In the genomic region with DNA sequence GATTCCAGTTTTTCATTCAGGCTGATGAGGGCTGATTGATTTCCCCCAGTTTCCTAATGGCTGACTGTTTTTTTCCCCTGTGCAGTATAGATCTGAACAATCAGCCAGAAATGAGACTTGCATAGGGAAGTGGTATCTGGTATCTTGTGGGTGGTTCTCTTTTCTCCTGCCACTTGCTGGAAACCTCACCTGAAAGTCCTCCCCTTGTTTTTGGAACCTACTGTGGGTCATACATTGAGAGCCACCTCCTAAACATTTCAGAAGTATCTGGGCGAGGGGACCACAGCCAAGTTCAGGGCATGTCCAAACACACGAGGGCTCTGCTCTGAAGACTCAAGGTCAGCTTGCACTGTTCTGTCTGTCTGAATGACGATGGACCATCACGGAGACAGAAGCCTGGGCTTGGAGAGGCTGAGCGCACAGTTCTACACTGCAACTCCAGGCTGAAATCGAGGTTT, we compare ENCODE assay signal across 1 cellular context.
TF ChIP-seq lines count a peak whose summit lies in the region.

No MANE protein-coding gene starts in this region.

TF ChIP-seq in GM12878, 131 proteins besides CTCF, POLR2A, EP300 and RAD21 (continued from another document):
- TF ChIP-seq CUX1 (IDR thresholded peaks at IDR 0.05; ENCODE audit: insufficient replicate concordance, low read depth, low read length) (peak; percentile 47), SMARCA5 (IDR thresholded peaks at IDR 0.05) (no peak), YY1 (IDR thresholded peaks at IDR 0.05; ENCODE audit: low read depth, low read length) (peak; percentile 62), IKZF2 (IDR thresholded peaks at IDR 0.05) (peak; percentile 53 to 57; a peak in 2 of 4 replicates), EED (IDR thresholded peaks at IDR 0.05; ENCODE audit: low read depth) (peak; percentile 71), RUNX3 (IDR thresholded peaks at IDR 0.05; ENCODE audit: low read length) (peak; percentile 76), JUNB (IDR thresholded peaks at IDR 0.05) (peak; percentile 65), IKZF1 (conservative IDR thresholded peaks at IDR 0.05) (peak; percentile 68), ZNF24 (IDR thresholded peaks at IDR 0.05) (no peak), SPI1 (IDR thresholded peaks at IDR 0.05; ENCODE audit: borderline replicate concordance, insufficient read depth, low read depth, low read length) (peak; percentile 83; the same call in 1 of the 2 replicates), IRF4 (IDR thresholded peaks at IDR 0.05; ENCODE audit: low read depth, low read length) (peak; percentile 75), ETV6 (conservative IDR thresholded peaks at IDR 0.05 in 1 of 2, IDR thresholded peaks at IDR 0.05 in 1 of 2; ENCODE audit: borderline replicate concordance in 1 of 2, low read depth in 1 of 2) (peak in 1 of 2 experiments; percentile 95; a peak in 2 of 4 replicates), DPF2 (IDR thresholded peaks at IDR 0.05) (peak; percentile 53; the same call in 1 of the 2 replicates), NFIC (IDR thresholded peaks at IDR 0.05; ENCODE audit: low read depth, low read length) (peak; percentile 48; the same call in 1 of the 2 replicates)
- TF ChIP-seq, protein P1, sequence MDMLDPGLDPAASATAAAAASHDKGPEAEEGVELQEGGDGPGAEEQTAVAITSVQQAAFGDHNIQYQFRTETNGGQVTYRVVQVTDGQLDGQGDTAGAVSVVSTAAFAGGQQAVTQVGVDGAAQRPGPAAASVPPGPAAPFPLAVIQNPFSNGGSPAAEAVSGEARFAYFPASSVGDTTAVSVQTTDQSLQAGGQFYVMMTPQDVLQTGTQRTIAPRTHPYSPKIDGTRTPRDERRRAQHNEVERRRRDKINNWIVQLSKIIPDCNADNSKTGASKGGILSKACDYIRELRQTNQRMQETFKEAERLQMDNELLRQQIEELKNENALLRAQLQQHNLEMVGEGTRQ (IDR thresholded peaks at IDR 0.05; ENCODE audit: borderline replicate concordance, low read depth, low read length): no peak
